Comparison of ENCODE assay signal across 22 cellular contexts in the genomic region with DNA sequence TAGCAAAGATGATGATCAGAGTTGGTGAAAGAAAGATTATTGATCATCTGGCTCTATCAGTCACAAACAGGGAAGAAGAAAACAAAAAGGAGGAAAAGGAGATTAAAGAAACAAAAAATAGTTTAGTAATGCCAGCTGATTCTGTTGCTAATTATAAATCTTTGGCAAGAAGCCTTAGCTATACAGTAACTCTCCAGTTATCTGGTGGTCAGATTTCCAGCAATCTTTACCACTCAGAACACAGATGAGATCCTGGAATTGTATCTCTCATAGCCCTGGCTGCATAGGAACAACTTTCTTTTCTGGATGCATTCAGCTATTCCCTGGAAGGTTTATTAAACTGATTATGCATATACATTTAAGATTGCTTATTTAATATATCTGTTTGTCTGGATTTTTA.
"Had no signal": no experiment of that assay in that cellular context is flagged by ENCODE, and none has a peak within 500 bp of the region (broad histone marks: within the 10 kb centered on the region; RNA-seq: fewer than 3 reads in every experiment).

No MANE protein-coding gene starts in this region.

- H3K27ac ChIP-seq: foreskin keratinocyte, lower lobe of right lung, right lobe of liver, transverse colon had no signal

- DNase-seq: activated B cell treated with CpG ODN at 0.5 μM for 24 hours; activated CD4-positive, alpha-beta memory T cell treated with anti-CD3 and anti-CD28 coated beads for 36 hours; activated CD4-positive, alpha-beta T cell treated with anti-CD3 and anti-CD28 coated beads for 48 hours; activated effector memory CD4-positive, alpha-beta T cell treated with Interleukin-2 at 50 U/mL for 16 hours; activated naive CD4-positive, alpha-beta T cell treated with anti-CD3 and anti-CD28 coated beads for 36 hours; activated naive CD8-positive, alpha-beta T cell treated with anti-CD3 and anti-CD28 coated beads, Interleukin-2, amount 10 ng/mL, durations not matched to agents 7 days and 5 days; activated T-cell treated with anti-CD3 and anti-CD28 coated beads, Interleukin-2, amount 50 U/mL, for 48 hours; caudate nucleus; effector memory CD4-positive, alpha-beta T cell; foreskin keratinocyte; lower lobe of right lung; mesendoderm; naive B cell; nucleus accumbens; posterior cingulate gyrus; right lobe of liver; stimulated activated CD4-positive, alpha-beta T cell treated with anti-CD3 and anti-CD28 coated beads, Interleukin-2, amount 100 ng/mL, for 48 hours; stimulated activated CD8-positive, alpha-beta memory T cell treated with anti-CD3 and anti-CD28 coated beads, Interleukin-4, amount 100 ng/mL, for 48 hours; stimulated activated naive B cell treated with anti-CD40 and anti-IgM and Interleukin-4, amounts not matched to agents 10 μg/mL and 1 μg/mL and 100 μg/mL, for 72 hours; T-helper 17 cell; transverse colon had no signal

- H3K4me3 ChIP-seq: lower lobe of right lung, right lobe of liver, transverse colon had no signal

- H3K36me3 ChIP-seq: lower lobe of right lung, right lobe of liver, transverse colon had no signal

- H3K4me1 ChIP-seq: foreskin keratinocyte, lower lobe of right lung, right lobe of liver, transverse colon had no signal

- H3K27me3 ChIP-seq: right lobe of liver, transverse colon had no signal

- H3K9me3 ChIP-seq: lower lobe of right lung, right lobe of liver, transverse colon had no signal

- ATAC-seq: foreskin keratinocyte; left lobe of liver; lower lobe of right lung; right lobe of liver; stimulated activated naive B cell treated with anti-CD40 and anti-IgM and Interleukin-4, amounts not matched to agents 10 μg/mL and 1 μg/mL and 100 μg/mL, for 72 hours; T-helper 17 cell had no signal
